Comparison of ENCODE assay signal across 36 cellular contexts in the genomic region with DNA sequence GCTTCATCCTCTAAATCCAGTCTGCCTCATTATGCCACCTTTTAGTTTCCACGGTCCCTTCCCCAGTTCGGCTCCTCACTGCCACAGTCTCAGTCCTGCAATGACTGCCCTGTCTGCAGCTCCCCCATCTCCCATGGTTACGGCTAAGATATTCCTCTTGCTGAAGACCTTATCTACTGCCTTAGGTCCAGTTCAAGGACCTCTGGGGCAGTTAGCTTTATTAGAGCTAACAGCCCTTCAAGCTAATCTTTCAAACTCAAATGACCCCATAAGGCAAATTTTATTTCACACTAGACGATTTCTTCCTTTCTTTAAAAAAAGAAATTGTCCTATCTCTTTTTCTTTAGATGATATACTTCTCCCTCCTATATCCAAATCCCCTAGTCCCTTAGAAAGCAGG.
"Had no signal": no experiment of that assay in that cellular context is flagged by ENCODE, and none has a peak within 500 bp of the region (broad histone marks: within the 10 kb centered on the region; RNA-seq: fewer than 3 reads in every experiment).

No MANE protein-coding gene starts in this region.

- H3K4me3 Mint-ChIP-seq: activated CD4-positive, alpha-beta memory T cell treated with anti-CD3 and anti-CD28 coated beads for 36 hours; activated CD4-positive, alpha-beta T cell treated with anti-CD3 and anti-CD28 coated beads for 36 hours; activated CD4-positive, alpha-beta T cell treated with anti-CD3 and anti-CD28 coated beads, Interleukin-2, amount 10 ng/mL, durations not matched to agents 24 days and 14 days; activated CD8-positive, alpha-beta memory T cell treated with anti-CD3 and anti-CD28 coated beads, Interleukin-2, amount 10 ng/mL, durations not matched to agents 7 days and 5 days; activated CD8-positive, alpha-beta T cell treated with anti-CD3 and anti-CD28 coated beads, Interleukin-2, amount 10 ng/mL, durations not matched to agents 7 days and 5 days; activated naive CD4-positive, alpha-beta T cell treated with anti-CD3 and anti-CD28 coated beads for 36 hours; activated naive CD4-positive, alpha-beta T cell treated with anti-CD3 and anti-CD28 coated beads, Interleukin-2, amount 50 U/mL, for 24 hours; activated naive CD8-positive, alpha-beta T cell treated with anti-CD3 and anti-CD28 coated beads for 36 hours; activated naive CD8-positive, alpha-beta T cell treated with anti-CD3 and anti-CD28 coated beads, Interleukin-2, amount 50 U/mL, for 24 hours; activated T-helper 1 cell treated with anti-CD3 and anti-CD28 coated beads, Interleukin-12 subunit alpha, Interleukin-12 subunit beta, Interleukin-2, Interleukin-4 antibody, amounts not matched to agents 30 ng/mL and 10 ng/mL and 1 ng/mL, durations not matched to agents 14 hours and 24 hours and 36 hours; brain; central memory CD8-positive, alpha-beta T cell; effector memory CD8-positive, alpha-beta T cell; T-helper 17 cell; T-helper 2 cell treated with Interferon-gamma antibody and Interleukin-4, amounts not matched to agents 5 μg/mL and 100 μg/mL, for 36 hours had no signal

- H3K36me3 ChIP-seq: adrenal gland, ascending aorta, esophagus squamous epithelium, gastroesophageal sphincter had no signal

- H3K27ac Mint-ChIP-seq: activated CD4-positive, alpha-beta memory T cell treated with anti-CD3 and anti-CD28 coated beads for 36 hours; activated CD4-positive, alpha-beta T cell treated with anti-CD3 and anti-CD28 coated beads for 36 hours; activated CD4-positive, alpha-beta T cell treated with anti-CD3 and anti-CD28 coated beads, Interleukin-2, amount 10 ng/mL, durations not matched to agents 24 days and 14 days; activated CD8-positive, alpha-beta memory T cell treated with anti-CD3 and anti-CD28 coated beads, Interleukin-2, amount 10 ng/mL, durations not matched to agents 7 days and 5 days; activated CD8-positive, alpha-beta T cell treated with anti-CD3 and anti-CD28 coated beads, Interleukin-2, amount 10 ng/mL, durations not matched to agents 7 days and 5 days; activated naive CD4-positive, alpha-beta T cell treated with anti-CD3 and anti-CD28 coated beads for 36 hours; activated naive CD4-positive, alpha-beta T cell treated with anti-CD3 and anti-CD28 coated beads, Interleukin-2, amount 50 U/mL, for 24 hours; activated naive CD8-positive, alpha-beta T cell treated with anti-CD3 and anti-CD28 coated beads for 36 hours; activated naive CD8-positive, alpha-beta T cell treated with anti-CD3 and anti-CD28 coated beads, Interleukin-2, amount 50 U/mL, for 24 hours; activated T-helper 1 cell treated with anti-CD3 and anti-CD28 coated beads, Interleukin-12 subunit alpha, Interleukin-12 subunit beta, Interleukin-2, Interleukin-4 antibody, amounts not matched to agents 30 ng/mL and 10 ng/mL and 1 ng/mL, durations not matched to agents 14 hours and 24 hours and 36 hours; activated T-helper 2 cell treated with anti-CD3 and anti-CD28 coated beads, Interferon-gamma antibody, Interleukin-2, Interleukin-4, amounts not matched to agents 10 μg/mL and 5 μg/mL and 100 μg/mL, durations not matched to agents 14 hours and 24 hours and 36 hours; brain; effector memory CD8-positive, alpha-beta T cell; T-helper 17 cell; T-helper 2 cell treated with Interferon-gamma antibody and Interleukin-4, amounts not matched to agents 5 μg/mL and 100 μg/mL, for 36 hours had no signal

- FAIRE-seq: bronchial epithelial cell, endometrium, endothelial cell of umbilical vein had no signal

- H3K9me3 Mint-ChIP-seq: activated naive CD4-positive, alpha-beta T cell treated with anti-CD3 and anti-CD28 coated beads, Interleukin-2, amount 50 U/mL, for 24 hours; activated naive CD8-positive, alpha-beta T cell treated with anti-CD3 and anti-CD28 coated beads, Interleukin-2, amount 50 U/mL, for 24 hours; activated T-helper 1 cell treated with anti-CD3 and anti-CD28 coated beads, Interleukin-12 subunit alpha, Interleukin-12 subunit beta, Interleukin-2, Interleukin-4 antibody, amounts not matched to agents 30 ng/mL and 10 ng/mL and 1 ng/mL, durations not matched to agents 14 hours and 24 hours and 36 hours; activated T-helper 2 cell treated with anti-CD3 and anti-CD28 coated beads, Interferon-gamma antibody, Interleukin-2, Interleukin-4, amounts not matched to agents 10 μg/mL and 5 μg/mL and 100 μg/mL, durations not matched to agents 14 hours and 24 hours and 36 hours; central memory CD8-positive, alpha-beta T cell; effector memory CD8-positive, alpha-beta T cell; T-helper 2 cell treated with Interferon-gamma antibody and Interleukin-4, amounts not matched to agents 5 μg/mL and 100 μg/mL, for 36 hours had no signal

- H3K4me3 ChIP-seq: adrenal gland, ascending aorta, coronary artery, esophagus squamous epithelium, gastroesophageal sphincter had no signal

- H3K27me3 Mint-ChIP-seq: central memory CD8-positive, alpha-beta T cell had no signal

- H3K9me3 ChIP-seq: adrenal gland, ascending aorta, gastroesophageal sphincter had no signal

- H3K4me1 ChIP-seq: adrenal gland had no signal

- H3K27ac ChIP-seq: adrenal gland, ascending aorta, coronary artery, epithelial cell of prostate, esophagus squamous epithelium, gastroesophageal sphincter, WERI-Rb-1 had no signal

- H3K36me3 Mint-ChIP-seq: activated CD4-positive, alpha-beta memory T cell treated with anti-CD3 and anti-CD28 coated beads for 36 hours; activated naive CD4-positive, alpha-beta T cell treated with anti-CD3 and anti-CD28 coated beads, Interleukin-2, amount 50 U/mL, for 24 hours; activated naive CD8-positive, alpha-beta T cell treated with anti-CD3 and anti-CD28 coated beads for 36 hours had no signal

- H3K4me1 Mint-ChIP-seq: activated CD4-positive, alpha-beta T cell treated with anti-CD3 and anti-CD28 coated beads for 36 hours; activated CD4-positive, alpha-beta T cell treated with anti-CD3 and anti-CD28 coated beads, Interleukin-2, amount 10 ng/mL, durations not matched to agents 24 days and 14 days; activated CD8-positive, alpha-beta memory T cell treated with anti-CD3 and anti-CD28 coated beads, Interleukin-2, amount 10 ng/mL, durations not matched to agents 7 days and 5 days; activated naive CD4-positive, alpha-beta T cell treated with anti-CD3 and anti-CD28 coated beads, Interleukin-2, amount 50 U/mL, for 24 hours; activated naive CD8-positive, alpha-beta T cell treated with anti-CD3 and anti-CD28 coated beads for 36 hours; central memory CD8-positive, alpha-beta T cell; T-helper 17 cell had no signal

- DNase-seq: activated CD4-positive, alpha-beta memory T cell treated with anti-CD3 and anti-CD28 coated beads for 36 hours; activated CD4-positive, alpha-beta T cell treated with anti-CD3 and anti-CD28 coated beads for 36 hours; activated CD4-positive, alpha-beta T cell treated with anti-CD3 and anti-CD28 coated beads, Interleukin-2, amount 10 ng/mL, durations not matched to agents 24 days and 14 days; activated CD4-positive, CD25-positive, alpha-beta regulatory T cell; activated CD4-positive, CD25-positive, alpha-beta regulatory T cell treated with anti-CD3 and anti-CD28 coated beads, Interleukin-2, amount 50 U/mL, for 72 hours; activated CD8-positive, alpha-beta memory T cell treated with anti-CD3 and anti-CD28 coated beads, Interleukin-2, amount 10 ng/mL, durations not matched to agents 7 days and 5 days; activated CD8-positive, alpha-beta memory T cell treated with anti-CD3 and anti-CD28 coated beads, Interleukin-2, amount 50 U/mL, for 4 hours; activated CD8-positive, alpha-beta T cell treated with anti-CD3 and anti-CD28 coated beads, Interleukin-2, amount 10 ng/mL, durations not matched to agents 7 days and 5 days; activated effector memory CD4-positive, alpha-beta T cell treated with anti-CD3 and anti-CD28 coated beads, Interleukin-2, amount 50 U/mL, for 16 hours; activated naive CD4-positive, alpha-beta T cell treated with anti-CD3 and anti-CD28 coated beads for 36 hours; activated naive CD8-positive, alpha-beta T cell treated with anti-CD3 and anti-CD28 coated beads for 36 hours; activated naive CD8-positive, alpha-beta T cell treated with anti-CD3 and anti-CD28 coated beads, Interleukin-2, amount 50 U/mL, for 24 hours; activated T-cell treated with anti-CD3 and anti-CD28 coated beads, Interleukin-2, amount 50 U/mL, for 1 hour; activated T-cell treated with anti-CD3 and anti-CD28 coated beads, Interleukin-2, amount 50 U/mL, for 48 hours; adrenal gland; effector CD4-positive, alpha-beta T cell; effector memory CD8-positive, alpha-beta T cell; esophagus squamous epithelium; foreskin melanocyte; T-helper 1 cell; T-helper 17 cell; T1000; WERI-Rb-1 had no signal

- H3K27me3 ChIP-seq: adrenal gland, ascending aorta, esophagus squamous epithelium, gastroesophageal sphincter had no signal

- ATAC-seq: activated CD4-positive, alpha-beta T cell treated with anti-CD3 and anti-CD28 coated beads for 36 hours; activated CD8-positive, alpha-beta memory T cell treated with anti-CD3 and anti-CD28 coated beads, Interleukin-2, amount 10 ng/mL, durations not matched to agents 7 days and 5 days; activated CD8-positive, alpha-beta T cell treated with anti-CD3 and anti-CD28 coated beads, Interleukin-2, amount 10 ng/mL, durations not matched to agents 7 days and 5 days; activated naive CD8-positive, alpha-beta T cell treated with anti-CD3 and anti-CD28 coated beads, Interleukin-2, amount 50 U/mL, for 24 hours; effector memory CD8-positive, alpha-beta T cell; gastroesophageal sphincter; T-helper 17 cell had no signal
